In genomic region chr1:47485817-47486216, GRCh38 we compare ENCODE assay signal across 27 cellular contexts. TPM values are rescaled to one million over a fixed set of nuclear protein-coding genes. Genes with fewer than 3 reads are reported as not detected.
DNase-seq lines count a peak whose midpoint lies in the region; ATAC-seq, FAIRE-seq and TF ChIP-seq lines count a peak whose summit lies in the region.
"Had no signal": no experiment of that assay in that cellular context is flagged by ENCODE, and none has a peak within 500 bp of the region (broad histone marks: within the 10 kb centered on the region; RNA-seq: fewer than 3 reads in every experiment).

No MANE protein-coding gene starts in this region.

- no peaks in the 10 kb centered on the region for H4K20me1 ChIP-seq in K562 (replicated peaks; ENCODE audit: control insufficient read depth, insufficient read depth, low read length)
- H4K20me1 ChIP-seq: BLaER1 had no signal

- no peak overlapping the region for H2AFZ ChIP-seq in K562 (ENCODE audit: low read depth, low read length)

- TF ChIP-seq POLR2A in K562 (conservative IDR thresholded peaks at IDR 0.05) = no peak

- H3K27ac Mint-ChIP-seq in endodermal cell = no peak overlapping the region
- H3K27ac Mint-ChIP-seq in natural killer cell treated with Interleukin-12 subunit alpha and Interleukin-12 subunit beta and Interleukin-15 and Interleukin-18, amount 100 ng/mL, for 72 hours = no peak overlapping the region
- H3K27ac Mint-ChIP-seq: CD14-positive monocyte; CD4-positive, alpha-beta memory T cell; CD4-positive, CD25-positive, alpha-beta regulatory T cell; CD8-positive, alpha-beta memory T cell had no signal

- H3K27me3 ChIP-seq in K562 (ENCODE audit: control insufficient read depth in 2 of 2, insufficient read depth in 2 of 2, low read length in 2 of 2) = peaks cover 3 to 36% of the 10 kb centered on the region in 2 experiments; a peak in 4 of 5 replicates
- H3K27me3 ChIP-seq in endodermal cell (ENCODE audit: control insufficient read depth, insufficient read depth, low read length, poor library complexity, severe bottlenecking) = peaks cover 17% of the 10 kb centered on the region
- no peaks in the 10 kb centered on the region for H3K27me3 ChIP-seq in colonic mucosa
- H3K27me3 ChIP-seq: BE2C, BLaER1 had no signal

- CTCF ChIA-PET in K562 (lab: Yijun Ruan, JAX; ENCODE audit: low intra/inter-chr PET ratio) = no interaction called here

- WGBS in K562 (ENCODE audit: insufficient coverage, low coverage, missing lambda C conversion rate) = 0% methylated on average over 3 of the region's 3 CpGs
- 94 to 100% methylated on average over 3 of the region's 3 CpGs for WGBS in endodermal cell (ENCODE audit: insufficient coverage in 1 of 2, insufficient read length in 1 of 2), 2 experiments

- TF ChIP-seq CTCF in K562 (IDR thresholded peaks at IDR 0.05 in 2 of 3, conservative IDR thresholded peaks at IDR 0.05 in 1 of 3; ENCODE audit: insufficient read depth in 2 of 3, low read depth in 1 of 3, low read length in 3 of 3) (no peak), endodermal cell (conservative IDR thresholded peaks at IDR 0.05) (no peak), colonic mucosa (IDR thresholded peaks at IDR 0.05) (no peak)

- intact Hi-C loops in K562 (cut with micrococcal nuclease) = no loop called here
- intact Hi-C loops in colonic mucosa (cut with DNase I) = no loop called here

- no peak overlapping the region for H3K4me3 Mint-ChIP-seq in endodermal cell
- H3K4me3 Mint-ChIP-seq in natural killer cell treated with Interleukin-12 subunit alpha and Interleukin-12 subunit beta and Interleukin-15 and Interleukin-18, amount 100 ng/mL, for 72 hours = no peak overlapping the region
- H3K4me3 Mint-ChIP-seq: CD14-positive monocyte; CD4-positive, alpha-beta memory T cell; CD8-positive, alpha-beta memory T cell had no signal

- H3K4me3 ChIP-seq in K562 = no peak overlapping the region
- no peak overlapping the region for H3K4me3 ChIP-seq in endodermal cell (ENCODE audit: low read length)
- no peak overlapping the region for H3K4me3 ChIP-seq in colonic mucosa
- H3K4me3 ChIP-seq: BLaER1, GM12878 had no signal

- no peaks in the 10 kb centered on the region for H3K9me3 Mint-ChIP-seq in endodermal cell
- H3K9me3 Mint-ChIP-seq in natural killer cell treated with Interleukin-12 subunit alpha and Interleukin-12 subunit beta and Interleukin-15 and Interleukin-18, amount 100 ng/mL, for 72 hours = no peaks in the 10 kb centered on the region
- H3K9me3 Mint-ChIP-seq: CD14-positive monocyte had no signal

- POLR2A ChIA-PET in K562 (lab: Yijun Ruan, JAX) = no interaction called here

- TF ChIP-seq RAD21 in K562 (CRISPR knock-in tag; conservative IDR thresholded peaks at IDR 0.05 in 1 of 2, IDR thresholded peaks at IDR 0.05 in 1 of 2) = no peak

- in situ Hi-C loops in K562 (cut with MboI) = no loop called here

- no peak overlapping the region for H3K4me2 ChIP-seq in K562 (ENCODE audit: insufficient read depth, low read length)
- H3K4me2 ChIP-seq: BLaER1 had no signal

- no peak for FAIRE-seq in K562 (lab: Jason Lieb, UNC)
- FAIRE-seq: A204.1, GM12878, GM12892, GM18507 had no signal

- H3K9ac ChIP-seq in K562 (ENCODE audit: insufficient read depth in 1 of 2, low read depth in 2 of 2, low read length in 2 of 2) (no peak overlapping the region), endodermal cell (ENCODE audit: extremely low read depth, low read length, poor library complexity, severe bottlenecking) (no peak overlapping the region), colonic mucosa (ENCODE audit: low read depth in 2 of 2, low read length in 2 of 2) (no peak overlapping the region)
- H3K9ac ChIP-seq: BLaER1 had no signal

- BruUV-seq in K562 (replicated peaks; lab: Mats Ljungman, UMichigan) = no TSS peak

- no peak for DNase-seq in K562 (ENCODE audit: extremely low read depth in 1 of 4, low spot score in 3 of 4)
- peak; percentile 14 for DNase-seq in endodermal cell
- DNase-seq in colonic mucosa = no peak
- DNase-seq in natural killer cell treated with Interleukin-12 subunit alpha and Interleukin-12 subunit beta and Interleukin-15 and Interleukin-18, amount 100 ng/mL, for 72 hours (ENCODE audit: low spot score) = no peak
- no peak for DNase-seq in stimulated activated naive CD4-positive, alpha-beta T cell treated with Interleukin-2 at 50 U/mL for 16 hours (lab: John Stamatoyannopoulos, UW)
- DNase-seq: 8988T; ACHN; BE2C; C1 segment of cervical spinal cord; CD4-positive, alpha-beta memory T cell; CD4-positive, CD25-positive, alpha-beta regulatory T cell; CD8-positive, alpha-beta memory T cell; COR-L47; DMS 273 treated with DMSO at 0.1 percent for 48 hours; DMS153; DMS53; DMS79; DND-41; EL; GDM1 had no signal

- H3K9me3 ChIP-seq in K562 (replicated peaks; ENCODE audit: control insufficient read depth, insufficient read depth, low read depth, low read length) = no peaks in the 10 kb centered on the region
- no peaks in the 10 kb centered on the region for H3K9me3 ChIP-seq in endodermal cell (ENCODE audit: control insufficient read depth, low read length)
- H3K9me3 ChIP-seq in colonic mucosa = no peaks in the 10 kb centered on the region
- H3K9me3 ChIP-seq: BE2C, BLaER1 had no signal

- no peaks in the 10 kb centered on the region for H3K4me1 Mint-ChIP-seq in endodermal cell
- H3K4me1 Mint-ChIP-seq in natural killer cell treated with Interleukin-12 subunit alpha and Interleukin-12 subunit beta and Interleukin-15 and Interleukin-18, amount 100 ng/mL, for 72 hours (ENCODE audit: low read depth in 2 of 2) = no peaks in the 10 kb centered on the region
- H3K4me1 Mint-ChIP-seq: CD4-positive, alpha-beta memory T cell; CD4-positive, CD25-positive, alpha-beta regulatory T cell; CD8-positive, alpha-beta memory T cell had no signal

- H3K36me3 Mint-ChIP-seq in endodermal cell (ENCODE audit: low read depth) = no peaks in the 10 kb centered on the region
- no peaks in the 10 kb centered on the region for H3K36me3 Mint-ChIP-seq in natural killer cell treated with Interleukin-12 subunit alpha and Interleukin-12 subunit beta and Interleukin-15 and Interleukin-18, amount 100 ng/mL, for 72 hours
- H3K36me3 Mint-ChIP-seq: CD14-positive monocyte; CD4-positive, alpha-beta memory T cell; CD4-positive, CD25-positive, alpha-beta regulatory T cell; CD8-positive, alpha-beta memory T cell had no signal

- no peaks in the 10 kb centered on the region for H3K36me3 ChIP-seq in K562 (ENCODE audit: control insufficient read depth, insufficient read depth, low read length)
- no peaks in the 10 kb centered on the region for H3K36me3 ChIP-seq in endodermal cell (ENCODE audit: control insufficient read depth, insufficient read depth, low read length)
- no peaks in the 10 kb centered on the region for H3K36me3 ChIP-seq in colonic mucosa
- H3K36me3 ChIP-seq: BE2C, BLaER1 had no signal

- H3K9me1 ChIP-seq in K562 (ENCODE audit: control insufficient read depth, insufficient read depth, low read length) = no peaks in the 10 kb centered on the region

- TF ChIP-seq EP300 in K562 (IDR thresholded peaks at IDR 0.05; ENCODE audit: low read length) = no peak

- H3K27ac ChIP-seq in K562 (ENCODE audit: extremely low read depth, low read depth, low read length) (no peak overlapping the region), endodermal cell (ENCODE audit: low read depth, low read length) (no peak overlapping the region), colonic mucosa (no peak overlapping the region)
- H3K27ac ChIP-seq: BLaER1 had no signal

- no peaks in the 10 kb centered on the region for H3K4me1 ChIP-seq in K562 (replicated peaks in 1 of 2; ENCODE audit: control insufficient read depth in 2 of 2, insufficient read depth in 2 of 2, low read length in 2 of 2)
- no peaks in the 10 kb centered on the region for H3K4me1 ChIP-seq in endodermal cell (ENCODE audit: control insufficient read depth, insufficient read depth, low read length)
- no peaks in the 10 kb centered on the region for H3K4me1 ChIP-seq in colonic mucosa
- H3K4me1 ChIP-seq: BE2C, BLaER1 had no signal

- no peak for ATAC-seq in K562
- ATAC-seq in natural killer cell treated with Interleukin-12 subunit alpha and Interleukin-12 subunit beta and Interleukin-15 and Interleukin-18, amount 100 ng/mL, for 72 hours = no peak
- ATAC-seq: GM12878 had no signal

- H3K27me3 Mint-ChIP-seq in endodermal cell (ENCODE audit: insufficient read depth) = peaks cover 34% of the 10 kb centered on the region
- H3K27me3 Mint-ChIP-seq in natural killer cell treated with Interleukin-12 subunit alpha and Interleukin-12 subunit beta and Interleukin-15 and Interleukin-18, amount 100 ng/mL, for 72 hours = peaks cover 11 to 26% of the 10 kb centered on the region in 2 donors

- H3K79me2 ChIP-seq in K562 (ENCODE audit: control insufficient read depth, insufficient read depth, low read length) = no peaks in the 10 kb centered on the region

TF ChIP-seq in K562, 482 proteins besides CTCF, POLR2A, EP300 and RAD21 (continues in another document):
- TF ChIP-seq RBM25 (IDR thresholded peaks at IDR 0.05; ENCODE audit: low read depth, low read length, severe bottlenecking) (peak; percentile 54), EWSR1 (IDR thresholded peaks at IDR 0.05; ENCODE audit: borderline replicate concordance, low read depth, partially characterized antibody) (no peak)

RNA-seq across cellular contexts. Expression of gene FOXD2, which starts 48.0 kb away (rescaled TPM):
- total RNA-seq in K562 (2011; cell fraction: chromatin; rRNA removed; ENCODE audit: low replicate concordance) = 0.46 and 0.93 TPM in 2 replicates
- total RNA-seq in K562 (2011; cell fraction: nucleolus; rRNA removed) = 1.2 TPM in 2 replicates
- 0.66 and 0.84 TPM in 2 replicates for total RNA-seq in K562 (2011; cell fraction: nucleoplasm; rRNA removed)
- total RNA-seq in K562 (2014; rRNA removed) (1.2 TPM in 2 replicates), K562 (2014; rRNA removed; fragmentation: Illumina TruSeq; extraction: Trizol) (0.22 and 0.26 TPM in 2 replicates), K562 (2015; rRNA removed; fragmentation: Illumina TruSeq; extraction: Trizol) (0.26 and 0.33 TPM in 2 replicates), K562 (2021) (0.86 and 1.2 TPM in 2 replicates), endodermal cell (under 1 TPM; 0.07 to 0.26 TPM), colonic mucosa (10 to 100 TPM; 22.5 to 25.1 TPM)
- polyA plus RNA-seq in K562 (2011; rRNA removed) (0.15 and 0.27 TPM in 2 replicates), K562 (2014; fragmentation: Illumina TruSeq; extraction: Trizol) (0.19 and 0.22 TPM in 2 replicates), K562 (2014; fragmentation: Nextera tagmentation; extraction: Ambion mirVana) (under 1 TPM; 0.06 to 0.07 TPM), K562 (2014; rRNA removed) (0.46 and 0.53 TPM in 2 replicates)
- 0.19 and 0.52 TPM in 2 replicates for polyA plus RNA-seq in K562 (2011; cell fraction: cytosol; rRNA removed)
- 0.79 and 1.2 TPM in 2 replicates for polyA plus RNA-seq in K562 (2011; cell fraction: nucleus; rRNA removed)
- polyA plus RNA-seq in K562 (2012) = 1.7 and 2.8 TPM in 2 replicates
- 0.12 and 0.14 TPM in 2 replicates for polyA minus RNA-seq in K562 (2011; rRNA and poly(A)+ RNA removed)
- polyA minus RNA-seq in K562 (2011; cell fraction: cytosol; rRNA and poly(A)+ RNA removed) = 0.29 and 0.64 TPM in 2 replicates
- polyA minus RNA-seq in K562 (2011; cell fraction: nucleus; rRNA and poly(A)+ RNA removed) = 0.67 and 1.00 TPM in 2 replicates
- 0.36 TPM for polyA plus RNA-seq in endodermal cell (2013, experiment 1 of 2)
- 0.08 TPM for polyA plus RNA-seq in endodermal cell (2013, experiment 2 of 2)
- under 1 TPM; 0.33 to 0.36 TPM for total RNA-seq in natural killer cell treated with Interleukin-12 subunit alpha and Interleukin-12 subunit beta and Interleukin-15 and Interleukin-18, amount 100 ng/mL, for 72 hours
- polyA plus RNA-seq: AG04450 had no signal

Comparison
In these comparisons a context has a peak if more than half of its experiments do, and no peak if none do; other contexts are left out.
1. RNA of gene FOXD2, which starts 48.0 kb away (total RNA-seq): 22.5 to 25.1 TPM in colonic mucosa; 0.22 to 1.2 TPM in K562, 0.33 to 0.36 TPM in natural killer cell treated with Interleukin-12 subunit alpha and Interleukin-12 subunit beta and Interleukin-15 and Interleukin-18, amount 100 ng/mL, for 72 hours and 0.07 to 0.26 TPM in endodermal cell; every median in the first group is over 10 times any median in the second.